8 cellular contexts compared by ENCODE assay signal in the genomic region with DNA sequence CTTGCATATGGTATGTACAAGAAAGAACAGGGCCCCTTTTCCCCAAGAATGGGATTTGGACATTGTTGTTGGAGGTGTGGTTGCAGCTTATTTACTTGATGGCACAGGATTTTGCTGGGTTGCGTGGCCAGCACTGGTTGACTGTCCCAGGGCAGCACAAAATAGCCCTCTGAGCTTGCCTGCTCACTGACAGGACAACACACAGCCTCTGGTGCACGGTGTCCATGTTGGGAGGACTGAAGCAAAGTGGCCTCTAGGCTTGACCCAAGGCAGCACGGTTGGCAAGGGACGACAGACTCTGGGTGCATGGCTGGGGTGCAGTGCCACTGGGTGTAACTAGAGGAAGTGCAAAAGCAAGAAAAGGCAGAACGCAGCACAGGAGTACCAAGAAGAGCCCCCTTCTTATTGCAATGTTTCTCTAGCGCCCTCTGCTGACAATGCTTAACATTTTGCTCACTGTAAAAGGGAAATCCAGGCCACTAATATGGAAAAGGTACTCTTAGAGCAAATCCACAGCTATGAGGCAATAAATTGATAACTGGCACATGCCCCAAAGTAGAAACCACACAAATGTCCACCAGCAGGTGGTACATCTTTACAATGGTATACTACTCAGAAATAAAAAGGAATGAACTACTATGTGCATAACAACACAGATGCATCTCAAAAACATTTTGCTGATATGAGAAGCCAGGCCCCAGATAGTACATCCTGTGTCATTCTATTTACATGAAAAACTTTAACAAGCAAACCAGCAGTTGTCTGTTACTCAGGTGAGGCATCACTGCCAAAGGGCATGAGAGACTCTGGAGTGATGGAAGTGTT. TPM values are rescaled to one million over a fixed set of nuclear protein-coding genes. Genes with fewer than 3 reads are reported as not detected.
A peak's percentile ranks its signal among the peaks of the same experiment; 100 is the strongest.
DNase-seq lines count a peak whose midpoint lies in the region; ATAC-seq, FAIRE-seq and TF ChIP-seq lines count a peak whose summit lies in the region.

No MANE protein-coding gene starts in this region.

- no peak overlapping the region for H3K4ac ChIP-seq in neuronal stem cell (ENCODE audit: low read length)

- no peak overlapping the region for H3K4me2 ChIP-seq in endothelial cell of umbilical vein (ENCODE audit: insufficient read depth, low read length)
- H3K4me2 ChIP-seq in neuronal stem cell (ENCODE audit: insufficient read depth, low read length, poor library complexity, severe bottlenecking) = no peak overlapping the region

- H2BK5ac ChIP-seq in neuronal stem cell (ENCODE audit: low read length) = no peak overlapping the region

- no peak for ATAC-seq in RWPE2 (ENCODE audit: low read depth)
- ATAC-seq in HG03469 (IDR thresholded peaks at IDR 0.05; ENCODE audit: unreplicated experiment) = no peak

- H3K27me3 ChIP-seq in RWPE2 (ENCODE audit: insufficient read depth, poor library complexity, severe bottlenecking) (no peaks in the 10 kb centered on the region), endothelial cell of umbilical vein (ENCODE audit: control insufficient read depth in 2 of 2, insufficient read depth in 2 of 2, low read length in 2 of 2) (peaks cover 9 to 18% of the 10 kb centered on the region in 2 experiments), neuronal stem cell (ENCODE audit: control insufficient read depth in 3 of 3, insufficient read depth in 3 of 3, low read depth in 1 of 3, low read length in 3 of 3) (no peaks in the 10 kb centered on the region)

- no peak overlapping the region for H4K91ac ChIP-seq in neuronal stem cell (ENCODE audit: low read depth, low read length, poor library complexity)

- dilution Hi-C loops in endothelial cell of umbilical vein (cut with MboI; ENCODE audit: extremely low pct_ligation_motif_present, low sequenced_read_pairs) = no loop called here

- H3K4me1 ChIP-seq in RWPE2 (ENCODE audit: insufficient read depth, poor library complexity, severe bottlenecking) (peaks cover 4% of the 10 kb centered on the region), endothelial cell of umbilical vein (ENCODE audit: control insufficient read depth, extremely low read depth, insufficient read depth, low read length) (no peaks in the 10 kb centered on the region), neuronal stem cell (ENCODE audit: control insufficient read depth in 2 of 2, insufficient read depth in 1 of 2, low read depth in 1 of 2, low read length in 2 of 2) (peaks cover 0 to 2% of the 10 kb centered on the region in 2 donors)

- H4K8ac ChIP-seq in neuronal stem cell (ENCODE audit: low read depth, low read length) = no peak overlapping the region

- no peaks in the 10 kb centered on the region for H3K79me2 ChIP-seq in endothelial cell of umbilical vein (ENCODE audit: control insufficient read depth, insufficient read depth, low read length)

- peak; percentile 9 to 20 for DNase-seq in stimulated activated CD4-positive, alpha-beta T cell treated with anti-CD3 and anti-CD28 coated beads, Interleukin-2, amount 100 ng/mL, for 24 hours
- DNase-seq in stimulated activated CD4-positive, alpha-beta T cell treated with anti-CD3 and anti-CD28 coated beads, Interleukin-4, amount 100 ng/mL, for 4 hours = no peak
- DNase-seq in NB4 (ENCODE audit: low read depth) = peak; percentile 78
- DNase-seq in RWPE2 (ENCODE audit: low spot score) = no peak
- DNase-seq in endothelial cell of umbilical vein (ENCODE audit: low read depth, low spot score) = peak; percentile 57
- peak; percentile 69 for DNase-seq in neuronal stem cell (ENCODE audit: low spot score)
- no peak for DNase-seq in NCI-H187 treated with DMSO at 0.1 percent for 48 hours (lab: John Stamatoyannopoulos, UW)

- H2AFZ ChIP-seq in endothelial cell of umbilical vein (ENCODE audit: low read depth, low read length) (no peak overlapping the region), neuronal stem cell (ENCODE audit: low read length) (peak overlapping the region; percentile 61)

- intact Hi-C loops in endothelial cell of umbilical vein (cut with micrococcal nuclease) = loop anchor here (1.0 kb wide), 1 partner anchor 320 kb away; no protein-coding TSS in a partner anchor

- no peak overlapping the region for H2AK5ac ChIP-seq in neuronal stem cell (ENCODE audit: low read depth, low read length)

- no peak overlapping the region for H2BK15ac ChIP-seq in neuronal stem cell (ENCODE audit: low read length)

- WGBS in neuronal stem cell (ENCODE audit: extremely low coverage in 2 of 2, insufficient read length in 2 of 2, insufficient replicate concordance in 1 of 2), 2 donors = no CpG with 5 or more reads among the region's 6 CpGs

- H3K9ac ChIP-seq in endothelial cell of umbilical vein (replicated peaks; ENCODE audit: extremely low read depth, insufficient read depth, low read length) = no peak overlapping the region
- H3K9ac ChIP-seq in neuronal stem cell (ENCODE audit: low read depth, low read length, poor library complexity) = no peak overlapping the region

- CTCF ChIA-PET in endothelial cell of umbilical vein (lab: Charles Lee) = interaction anchor here (1.0 to 5.4 kb wide), 8 partner anchors 9 to 321 kb away, joined by 3 to 61 read pairs (median 9); no protein-coding TSS in a partner anchor

- H3K4me3 ChIP-seq in NB4 (ENCODE audit: low read depth, low read length) (no peak overlapping the region), RWPE2 (ENCODE audit: severe bottlenecking) (no peak overlapping the region), endothelial cell of umbilical vein (replicated peaks in 1 of 3; ENCODE audit: insufficient read depth in 1 of 3, low read depth in 1 of 3, low read length in 3 of 3) (no peak overlapping the region), neuronal stem cell (ENCODE audit: low read length in 2 of 2) (no peak overlapping the region)

- H3K9me3 ChIP-seq in RWPE2 (ENCODE audit: severe bottlenecking) = no peaks in the 10 kb centered on the region
- H3K9me3 ChIP-seq in endothelial cell of umbilical vein (replicated peaks; ENCODE audit: control insufficient read depth, insufficient read depth, low read length) = no peaks in the 10 kb centered on the region
- no peaks in the 10 kb centered on the region for H3K9me3 ChIP-seq in neuronal stem cell (replicated peaks in 1 of 2; ENCODE audit: control insufficient read depth in 2 of 2, insufficient read depth in 1 of 2, low read depth in 1 of 2, low read length in 2 of 2)

- H2BK12ac ChIP-seq in neuronal stem cell (ENCODE audit: low read length) = no peak overlapping the region

- no peak for TF ChIP-seq POLR2A in NB4 (IDR thresholded peaks at IDR 0.05; ENCODE audit: extremely low read depth, insufficient read length)
- TF ChIP-seq POLR2A in endothelial cell of umbilical vein (IDR thresholded peaks at IDR 0.05; ENCODE audit: low read depth, low read length) = no peak

- no peaks in the 10 kb centered on the region for H3K79me1 ChIP-seq in neuronal stem cell (ENCODE audit: low read depth, low read length)

- H3K23ac ChIP-seq in neuronal stem cell (ENCODE audit: low read depth, low read length, poor library complexity) = no peak overlapping the region

- BruUV-seq in endothelial cell of umbilical vein (replicated peaks; lab: Mats Ljungman, UMichigan) = no TSS peak

- H3K27ac ChIP-seq in RWPE2 (ENCODE audit: poor library complexity, severe bottlenecking) (no peak overlapping the region), endothelial cell of umbilical vein (ENCODE audit: insufficient read depth, low read depth, low read length) (no peak overlapping the region), neuronal stem cell (replicated peaks; ENCODE audit: low read length) (no peak overlapping the region)

- TF ChIP-seq CTCF in NB4 (IDR thresholded peaks at IDR 0.05; ENCODE audit: low read depth, low read length) (peak; percentile 77), RWPE2 (IDR thresholded peaks at IDR 0.05; ENCODE audit: poor library complexity, severe bottlenecking) (peak; percentile 65), endothelial cell of umbilical vein (IDR thresholded peaks at IDR 0.05; ENCODE audit: extremely low read depth in 1 of 2, insufficient read depth in 1 of 2, low read depth in 1 of 2, low read length in 2 of 2) (peak; percentile 61 to 77)

- H3K36me3 ChIP-seq in RWPE2 (ENCODE audit: low read depth) (no peaks in the 10 kb centered on the region), endothelial cell of umbilical vein (ENCODE audit: control insufficient read depth in 2 of 2, extremely low read depth in 1 of 2, insufficient read depth in 2 of 2, low read length in 2 of 2) (no peaks in the 10 kb centered on the region), neuronal stem cell (replicated peaks in 1 of 2; ENCODE audit: control insufficient read depth in 2 of 2, insufficient read depth in 2 of 2, low read length in 2 of 2) (no peaks in the 10 kb centered on the region)

- peak; percentile 79 for FAIRE-seq in endothelial cell of umbilical vein (lab: Jason Lieb, UNC)

- H2BK120ac ChIP-seq in neuronal stem cell (ENCODE audit: low read depth, low read length) = no peak overlapping the region

- H4K20me1 ChIP-seq in endothelial cell of umbilical vein (replicated peaks; ENCODE audit: control insufficient read depth, extremely low read depth, insufficient read depth, low read length) = no peaks in the 10 kb centered on the region

- H3K14ac ChIP-seq in neuronal stem cell (ENCODE audit: low read length) = no peak overlapping the region

- POLR2A ChIA-PET in endothelial cell of umbilical vein (lab: Charles Lee) = no interaction called here

- H3K18ac ChIP-seq in neuronal stem cell (ENCODE audit: low read length) = no peak overlapping the region

- no peaks in the 10 kb centered on the region for H3K9me1 ChIP-seq in endothelial cell of umbilical vein (replicated peaks; ENCODE audit: control insufficient read depth, extremely low read depth, insufficient read depth, low read length)

TF ChIP-seq in endothelial cell of umbilical vein, 7 proteins besides CTCF, POLR2A, EP300 and RAD21:
- TF ChIP-seq FOS (IDR thresholded peaks at IDR 0.05; ENCODE audit: borderline replicate concordance, insufficient read depth, low read length) (no peak), EZH2 (IDR thresholded peaks at IDR 0.05; ENCODE audit: borderline replicate concordance, low read depth, low read length, severe bottlenecking) (no peak), JUN (IDR thresholded peaks at IDR 0.05; ENCODE audit: borderline replicate concordance, insufficient read depth, insufficient read length, low read depth) (no peak), GATA2 (IDR thresholded peaks at IDR 0.05; ENCODE audit: insufficient read depth, insufficient read length, low read depth, low read length) (no peak)

RNA-seq across cellular contexts. Expression of a gene that starts 47.4 kb away (rescaled TPM):
- total RNA-seq in endothelial cell of umbilical vein = not detected in 2 replicates
- polyA plus RNA-seq in endothelial cell of umbilical vein = not detected in 2 replicates
- not detected in 2 replicates for polyA plus RNA-seq in endothelial cell of umbilical vein (2011; cell fraction: cytosol; rRNA removed)
- not detected in 2 replicates for polyA plus RNA-seq in endothelial cell of umbilical vein (2011; cell fraction: nucleus; rRNA removed)
- polyA plus RNA-seq in endothelial cell of umbilical vein (2012) = not detected in 2 replicates
- polyA minus RNA-seq in endothelial cell of umbilical vein = not detected in 2 replicates
- 2.7 TPM for polyA minus RNA-seq in endothelial cell of umbilical vein (2011; cell fraction: cytosol; rRNA and poly(A)+ RNA removed)
- not detected in 2 replicates for polyA minus RNA-seq in endothelial cell of umbilical vein (2011; cell fraction: nucleus; rRNA and poly(A)+ RNA removed)
- polyA plus RNA-seq in neuronal stem cell (2013, experiment 1 of 2) = 2.4 TPM
- 2.4 TPM for polyA plus RNA-seq in neuronal stem cell (2013, experiment 2 of 2)

Comparison
In these comparisons a context has a peak if more than half of its experiments do, and no peak if none do; other contexts are left out.
1. DNase-seq: peak in stimulated activated CD4-positive, alpha-beta T cell treated with anti-CD3 and anti-CD28 coated beads, Interleukin-2, amount 100 ng/mL, for 24 hours (2 of 2), NB4 (single experiment), endothelial cell of umbilical vein (single experiment) and neuronal stem cell (single experiment); none in stimulated activated CD4-positive, alpha-beta T cell treated with anti-CD3 and anti-CD28 coated beads, Interleukin-4, amount 100 ng/mL, for 4 hours (0 of 2), RWPE2 (single experiment) and NCI-H187 treated with DMSO at 0.1 percent for 48 hours (single experiment).
2. Peak in every context shown above with its lines, with median percentiles within 50 percentile points of each other: CTCF ChIP-seq.